In the genomic region with DNA sequence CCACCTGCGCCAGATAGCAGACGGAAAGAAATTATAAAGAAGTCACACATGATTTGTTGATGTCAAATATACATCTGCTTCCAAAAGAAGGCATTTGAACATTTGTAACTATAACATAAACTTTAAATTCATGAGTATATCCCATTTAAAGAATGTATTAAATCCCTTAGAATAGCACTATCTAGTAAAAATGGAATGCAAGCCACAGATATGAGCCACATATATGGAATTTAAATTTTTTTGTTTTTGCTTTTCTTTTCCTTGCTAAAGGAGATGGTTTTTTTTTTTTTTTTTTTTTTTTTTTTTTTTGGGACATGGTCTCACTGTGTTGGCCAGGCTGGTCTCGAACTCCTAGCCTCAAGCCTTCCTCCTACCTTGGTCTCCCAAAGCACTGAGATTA, we compare ENCODE assay signal across 18 cellular contexts.
DNase-seq lines count a peak whose midpoint lies in the region; TF ChIP-seq lines count a peak whose summit lies in the region.
"Had no signal": no experiment of that assay in that cellular context is flagged by ENCODE, and none has a peak within 500 bp of the region (broad histone marks: within the 10 kb centered on the region; RNA-seq: fewer than 3 reads in every experiment).

No MANE protein-coding gene starts in this region.

- H3K4me1 ChIP-seq in skeletal muscle satellite cell (ENCODE audit: control insufficient read depth, insufficient read depth, low read length): peaks cover 21% of the 10 kb centered on the region
- H3K4me1 ChIP-seq in CD4-positive, alpha-beta memory T cell (ENCODE audit: insufficient read depth, low read length): no peaks in the 10 kb centered on the region
- H3K4me1 ChIP-seq: Caco-2 had no signal

- peak overlapping the region; percentile 54 for H3K4me2 ChIP-seq in skeletal muscle satellite cell (ENCODE audit: low read length)
- H3K4me2 ChIP-seq: PC-9 had no signal

- H3K27me3 Mint-ChIP-seq in CD4-positive, alpha-beta memory T cell: no peaks in the 10 kb centered on the region
- H3K27me3 Mint-ChIP-seq: IgD-negative memory B cell had no signal

- no peaks in the 10 kb centered on the region for H3K27me3 ChIP-seq in skeletal muscle satellite cell (ENCODE audit: control insufficient read depth, insufficient read depth, low read length)
- no peaks in the 10 kb centered on the region for H3K27me3 ChIP-seq in CD4-positive, alpha-beta memory T cell (ENCODE audit: insufficient read depth, low read length)

- CTCF ChIA-PET in CD4-positive, alpha-beta memory T cell (lab: Charles Lee; ENCODE audit: partially characterized antibody): no interaction called here

- intact Hi-C loops in CD4-positive, alpha-beta memory T cell (cut with micrococcal nuclease): no loop called here

- H3K4me3 ChIP-seq in choroid plexus epithelial cell (ENCODE audit: low read depth, low read length) (no peak overlapping the region), skeletal muscle satellite cell (ENCODE audit: low read length) (peak overlapping the region; percentile 10)
- no peak overlapping the region for H3K4me3 ChIP-seq in CD4-positive, alpha-beta memory T cell (ENCODE audit: low read length in 2 of 2)
- H3K4me3 ChIP-seq: PC-9 had no signal

- POLR2A ChIA-PET in CD4-positive, alpha-beta memory T cell (lab: Charles Lee; ENCODE audit: partially characterized antibody): no interaction called here

- H3K36me3 Mint-ChIP-seq in CD4-positive, alpha-beta memory T cell: no peaks in the 10 kb centered on the region
- H3K36me3 Mint-ChIP-seq: CD14-positive monocyte had no signal

- no peaks in the 10 kb centered on the region for H3K9me3 ChIP-seq in skeletal muscle satellite cell (replicated peaks; ENCODE audit: low read length)
- no peaks in the 10 kb centered on the region for H3K9me3 ChIP-seq in CD4-positive, alpha-beta memory T cell (ENCODE audit: control insufficient read depth in 1 of 2, low read length in 2 of 2)
- H3K9me3 ChIP-seq: Caco-2 had no signal

- peak; percentile 9 for DNase-seq in GM03348 (ENCODE audit: low spot score)
- DNase-seq in NCI-H226: peak; percentile 16
- DNase-seq in choroid plexus epithelial cell (ENCODE audit: low read depth): peak; percentile 2
- DNase-seq in cerebellar nuclear complex (lab: John Stamatoyannopoulos, UW): no peak
- DNase-seq in NCI-H2107 treated with DMSO at 0.1 percent for 48 hours (lab: John Stamatoyannopoulos, UW; ENCODE audit: unreplicated experiment): no peak
- no peak for DNase-seq in CD4-positive, alpha-beta memory T cell
- DNase-seq: AML-193, Caco-2, DMS153, Kasumi-1, MM.1S, NCI-H1105, NCI-H774, PC-9, T-helper 1 cell had no signal

- H3K4me1 Mint-ChIP-seq in CD4-positive, alpha-beta memory T cell: no peaks in the 10 kb centered on the region
- H3K4me1 Mint-ChIP-seq: CD14-positive monocyte, IgD-negative memory B cell had no signal

- no peak for TF ChIP-seq CTCF in choroid plexus epithelial cell (conservative IDR thresholded peaks at IDR 0.05; ENCODE audit: low read depth, low read length)

- H3K9ac ChIP-seq in skeletal muscle satellite cell (ENCODE audit: low read depth, low read length): peak overlapping the region; percentile 15

- H3K36me3 ChIP-seq in skeletal muscle satellite cell (ENCODE audit: insufficient read depth, low read length): no peaks in the 10 kb centered on the region
- no peaks in the 10 kb centered on the region for H3K36me3 ChIP-seq in CD4-positive, alpha-beta memory T cell (ENCODE audit: insufficient read depth, low read length)

- H3K27ac Mint-ChIP-seq in CD4-positive, alpha-beta memory T cell: no peak overlapping the region
- H3K27ac Mint-ChIP-seq: CD14-positive monocyte, IgD-negative memory B cell had no signal

- H3K9me3 Mint-ChIP-seq in CD4-positive, alpha-beta memory T cell: peaks cover 0 to 4% (median 0%) of the 10 kb centered on the region in 8 donors

- H3K4me3 Mint-ChIP-seq in CD4-positive, alpha-beta memory T cell: no peak overlapping the region
- H3K4me3 Mint-ChIP-seq: CD14-positive monocyte, IgD-negative memory B cell had no signal

- no peak overlapping the region for H3K27ac ChIP-seq in CD4-positive, alpha-beta memory T cell (ENCODE audit: low read depth, low read length)
- H3K27ac ChIP-seq: PC-9 had no signal

Comparison
In these comparisons a context has a peak if more than half of its experiments do, and no peak if none do; other contexts are left out.
1. DNase-seq: peak in GM03348 (single experiment), NCI-H226 (single experiment) and choroid plexus epithelial cell (single experiment); none in cerebellar nuclear complex (0 of 2), NCI-H2107 treated with DMSO at 0.1 percent for 48 hours (single experiment) and CD4-positive, alpha-beta memory T cell (0 of 5).